Comparison of ENCODE assay signal across 1 cellular context in the genomic region with DNA sequence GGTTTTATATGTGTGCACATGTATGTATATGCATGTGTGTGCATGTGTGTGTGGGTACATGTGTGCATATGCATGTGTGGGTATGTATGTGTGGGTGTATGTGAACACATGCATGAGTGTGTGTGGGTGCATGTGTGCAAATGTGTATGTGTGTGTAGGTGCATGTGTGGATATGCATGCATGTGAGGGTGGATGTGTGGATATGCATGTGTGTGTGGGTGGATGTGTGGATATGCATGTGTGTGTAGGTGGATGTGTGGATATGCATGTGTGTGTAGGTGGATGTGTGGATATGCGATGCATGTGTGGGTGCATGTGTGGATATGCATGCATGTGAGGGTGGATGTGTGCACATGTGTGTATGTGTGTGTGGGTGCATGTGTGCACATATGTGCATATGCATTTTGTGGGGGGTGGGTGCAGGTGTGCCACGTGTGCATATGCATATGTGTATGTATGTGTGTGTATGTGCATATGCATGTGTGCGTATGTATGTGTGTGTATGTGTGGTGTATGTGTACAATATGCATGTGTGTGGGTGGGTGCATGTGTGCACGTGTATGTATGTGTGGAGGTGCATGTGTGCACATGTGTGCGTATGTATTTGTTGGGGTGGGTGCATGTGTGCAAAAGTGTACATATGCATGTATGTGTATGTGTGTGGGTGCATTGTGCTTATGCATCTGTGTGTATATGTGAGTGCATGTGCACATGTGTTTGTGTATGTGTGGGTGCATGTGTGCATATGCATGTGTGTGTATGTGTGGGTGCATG.
TF ChIP-seq lines count a peak whose summit lies in the region.

No MANE protein-coding gene starts in this region.

TF ChIP-seq in SK-N-SH treated with all-trans-retinoic acid at 6 μM for 48 hours, 23 proteins besides CTCF, POLR2A, EP300 and RAD21:
- no peak for TF ChIP-seq GLIS3 (CRISPR knock-in tag; IDR thresholded peaks at IDR 0.05)
- no peak for TF ChIP-seq ZC3H10 (CRISPR knock-in tag; IDR thresholded peaks at IDR 0.05)
- no peak for TF ChIP-seq OSR1 (CRISPR knock-in tag; IDR thresholded peaks at IDR 0.05)
- no peak for TF ChIP-seq TOX (CRISPR knock-in tag; IDR thresholded peaks at IDR 0.05; ENCODE audit: borderline replicate concordance)
- TF ChIP-seq, protein P1, sequence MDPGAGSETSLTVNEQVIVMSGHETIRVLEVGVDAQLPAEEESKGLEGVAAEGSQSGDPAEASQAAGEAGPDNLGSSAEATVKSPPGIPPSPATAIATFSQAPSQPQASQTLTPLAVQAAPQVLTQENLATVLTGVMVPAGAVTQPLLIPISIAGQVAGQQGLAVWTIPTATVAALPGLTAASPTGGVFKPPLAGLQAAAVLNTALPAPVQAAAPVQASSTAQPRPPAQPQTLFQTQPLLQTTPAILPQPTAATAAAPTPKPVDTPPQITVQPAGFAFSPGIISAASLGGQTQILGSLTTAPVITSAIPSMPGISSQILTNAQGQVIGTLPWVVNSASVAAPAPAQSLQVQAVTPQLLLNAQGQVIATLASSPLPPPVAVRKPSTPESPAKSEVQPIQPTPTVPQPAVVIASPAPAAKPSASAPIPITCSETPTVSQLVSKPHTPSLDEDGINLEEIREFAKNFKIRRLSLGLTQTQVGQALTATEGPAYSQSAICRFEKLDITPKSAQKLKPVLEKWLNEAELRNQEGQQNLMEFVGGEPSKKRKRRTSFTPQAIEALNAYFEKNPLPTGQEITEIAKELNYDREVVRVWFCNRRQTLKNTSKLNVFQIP (CRISPR knock-in tag; IDR thresholded peaks at IDR 0.05; ENCODE audit: borderline replicate concordance, low read depth) = no peak
- TF ChIP-seq ZFP3 (CRISPR knock-in tag; IDR thresholded peaks at IDR 0.05) = no peak
- TF ChIP-seq TCF4 (CRISPR knock-in tag; IDR thresholded peaks at IDR 0.05; ENCODE audit: borderline replicate concordance) = no peak
- no peak for TF ChIP-seq RARB (CRISPR knock-in tag; IDR thresholded peaks at IDR 0.05)
- TF ChIP-seq ZNF70 (CRISPR knock-in tag; IDR thresholded peaks at IDR 0.05) = no peak
- no peak for TF ChIP-seq ZFP30 (CRISPR knock-in tag; IDR thresholded peaks at IDR 0.05)
- TF ChIP-seq PPARA (CRISPR knock-in tag; IDR thresholded peaks at IDR 0.05; ENCODE audit: borderline replicate concordance) = no peak
